8 cellular contexts compared by ENCODE assay signal in the genomic region with DNA sequence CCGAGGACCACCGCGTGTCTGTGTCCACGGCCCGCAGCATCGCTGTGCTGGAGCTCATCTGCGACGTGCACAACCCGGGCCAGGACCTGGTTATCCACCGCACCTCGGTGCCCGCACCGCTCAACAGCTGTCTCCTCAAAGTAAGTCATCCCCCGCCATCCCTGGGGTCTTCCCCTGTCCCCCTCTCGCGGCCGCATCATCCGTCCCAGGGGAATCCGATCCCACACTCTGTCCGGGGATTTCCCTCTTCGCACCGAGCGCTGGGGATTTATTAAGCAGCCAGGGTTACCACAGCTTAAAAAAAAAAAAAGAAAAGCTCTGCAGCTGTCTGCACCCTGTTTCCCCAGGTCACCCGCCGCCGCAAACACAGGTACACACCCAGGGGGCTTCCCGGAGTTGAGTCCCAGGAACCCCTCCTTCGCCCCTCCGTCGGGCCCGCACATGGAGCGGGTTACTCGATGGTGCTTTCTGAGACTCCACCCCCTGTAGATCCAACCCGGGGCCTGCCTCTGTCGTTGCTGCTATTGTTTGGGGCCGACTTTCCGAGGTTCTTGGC. TPM values are rescaled to one million over a fixed set of nuclear protein-coding genes. Genes with fewer than 3 reads are reported as not detected.
DNase-seq lines count a peak whose midpoint lies in the region; ATAC-seq and FAIRE-seq lines count a peak whose summit lies in the region.

No MANE protein-coding gene starts in this region.

- 0% methylated on average over 35 to 37 of the region's 37 CpGs for WGBS in small intestine, 3 donors

- peaks cover 5% of the 10 kb centered on the region for H3K36me3 Mint-ChIP-seq in activated naive CD4-positive, alpha-beta T cell treated with anti-CD3 and anti-CD28 coated beads, Interleukin-2, amount 50 U/mL, for 24 hours

- H3K27ac Mint-ChIP-seq in activated naive CD4-positive, alpha-beta T cell treated with anti-CD3 and anti-CD28 coated beads, Interleukin-2, amount 50 U/mL, for 24 hours = peak overlapping the region; percentile 94

- H3K9me3 Mint-ChIP-seq in activated naive CD4-positive, alpha-beta T cell treated with anti-CD3 and anti-CD28 coated beads, Interleukin-2, amount 50 U/mL, for 24 hours = no peaks in the 10 kb centered on the region

- no peaks in the 10 kb centered on the region for H3K27me3 ChIP-seq in SJSA1 (replicated peaks)
- no peaks in the 10 kb centered on the region for H3K27me3 ChIP-seq in small intestine (ENCODE audit: control insufficient read depth in 2 of 2, insufficient read depth in 2 of 2, low read length in 2 of 2)

- H3K27ac ChIP-seq in SJSA1 (peak overlapping the region; percentile 85), small intestine (ENCODE audit: low read depth in 1 of 2, low read length in 1 of 2) (peak overlapping the region in 1 of 2 donors; percentile 95)

- H3K4me1 ChIP-seq in SJSA1 (replicated peaks) (peaks cover 18% of the 10 kb centered on the region), small intestine (ENCODE audit: control insufficient read depth in 2 of 2, insufficient read depth in 1 of 2, low read depth in 1 of 2, low read length in 1 of 2) (peaks cover 0 to 12% of the 10 kb centered on the region in 2 donors)

- ATAC-seq in HG03103 (IDR thresholded peaks at IDR 0.05; ENCODE audit: low read depth, unreplicated experiment) = peak; percentile 18

- FAIRE-seq in small intestine (lab: Jason Lieb, UNC) = no peak

- peak overlapping the region; percentile 95 for H3K4me3 Mint-ChIP-seq in activated naive CD4-positive, alpha-beta T cell treated with anti-CD3 and anti-CD28 coated beads, Interleukin-2, amount 50 U/mL, for 24 hours

- DNase-seq in SIG-M5 treated with dmso at 0.1 percent for 504 hours (lab: John Stamatoyannopoulos, UW; ENCODE audit: unreplicated experiment) = peak; percentile 26
- DNase-seq in SIG-M5 (lab: John Stamatoyannopoulos, UW) = no peak
- peak; percentile 52 to 58 for DNase-seq in SJSA1 (ENCODE audit: low read depth in 1 of 2, low spot score in 2 of 2)
- DNase-seq in hepatic stellate cell (ENCODE audit: low spot score) = peak; percentile 26
- peak; percentile 14 for DNase-seq in small intestine
- DNase-seq in DMS153 (lab: John Stamatoyannopoulos, UW) = no peak

- H3K4me3 ChIP-seq in SJSA1 (peak overlapping the region; percentile 65), small intestine (ENCODE audit: low read depth in 1 of 2, low read length in 2 of 2) (peak overlapping the region; percentile 84 to 97)

- H3K27me3 Mint-ChIP-seq in activated naive CD4-positive, alpha-beta T cell treated with anti-CD3 and anti-CD28 coated beads, Interleukin-2, amount 50 U/mL, for 24 hours = no peaks in the 10 kb centered on the region

- H3K36me3 ChIP-seq in SJSA1 (peaks cover 6% of the 10 kb centered on the region), small intestine (ENCODE audit: control insufficient read depth in 2 of 2, insufficient read depth in 2 of 2, low read length in 2 of 2) (no peaks in the 10 kb centered on the region)

- peaks cover 56% of the 10 kb centered on the region for H3K4me1 Mint-ChIP-seq in activated naive CD4-positive, alpha-beta T cell treated with anti-CD3 and anti-CD28 coated beads, Interleukin-2, amount 50 U/mL, for 24 hours

- H3K9me3 ChIP-seq in SJSA1 (replicated peaks) (no peaks in the 10 kb centered on the region), small intestine (ENCODE audit: control insufficient read depth, low read depth) (no peaks in the 10 kb centered on the region)

RNA-seq across cellular contexts. Expression of a gene that starts 0.6 kb away (rescaled TPM):
- 10.9 and 17.1 TPM in 2 replicates for total RNA-seq in SJSA1 (2014; rRNA removed; shearing (Covaris generic))
- polyA plus RNA-seq in small intestine = 1 to 10 TPM; 1.6 to 5.0 (median 1.8) TPM

RNA-seq across cellular contexts. Expression of a gene that starts 1.1 kb away (rescaled TPM):
- 9.7 and 12.1 TPM in 2 replicates for total RNA-seq in SJSA1 (2014; rRNA removed; shearing (Covaris generic))
- polyA plus RNA-seq in small intestine = 1 to 10 TPM; 2.2 to 6.1 (median 3.8) TPM

Comparison
In these comparisons a context has a peak if more than half of its experiments do, and no peak if none do; other contexts are left out.
1. DNase-seq: peak in SIG-M5 treated with dmso at 0.1 percent for 504 hours (single experiment), SJSA1 (2 of 2), hepatic stellate cell (single experiment) and small intestine (single experiment); none in SIG-M5 (single experiment) and DMS153 (single experiment).